ENCODE assay signal across 11 cellular contexts in the genomic region with DNA sequence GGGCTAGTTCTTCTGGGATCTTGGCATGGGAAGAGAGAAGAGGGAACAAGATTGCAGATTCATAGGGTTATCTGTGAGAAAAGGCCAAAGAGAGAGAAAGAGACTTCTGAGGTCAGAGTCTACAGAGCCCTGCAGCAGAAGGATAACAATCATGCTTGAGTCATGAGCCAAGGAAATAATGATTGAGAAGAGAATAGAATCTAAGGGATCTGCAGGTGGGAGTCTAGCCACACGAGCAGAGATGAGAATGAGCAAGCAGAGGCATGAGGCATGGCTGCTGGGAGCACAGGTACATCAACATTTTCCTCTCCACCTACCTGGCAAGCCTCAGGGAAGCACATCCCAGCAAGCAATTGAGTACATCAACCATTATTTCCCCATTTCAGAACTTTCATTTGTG.
"Had no signal": no experiment of that assay in that cellular context is flagged by ENCODE, and none has a peak within 500 bp of the region (broad histone marks: within the 10 kb centered on the region; RNA-seq: fewer than 3 reads in every experiment).

No MANE protein-coding gene starts in this region.

- DNase-seq: GM23248, GOT3, H7, H9, HCEC 1CT, HFFc6 had no signal

- H3K36me3 ChIP-seq: HAP-1 had no signal

- H3K4me1 ChIP-seq: HAP-1 had no signal

- H3K4me2 ChIP-seq: GM23338 had no signal

- H3K4me3 ChIP-seq: GM23248, GM23338, HAP-1 had no signal

- H3K27ac ChIP-seq: GM23248 had no signal

- FAIRE-seq: H1, H54 had no signal

- H3K9me3 ChIP-seq: HAP-1 had no signal

- ATAC-seq: GM23338, HCT116 had no signal

- H2AFZ ChIP-seq: GM23248, GM23338 had no signal
